9 cellular contexts compared by ENCODE assay signal in genomic region chr1:145999321-146000024, GRCh38. TPM values are rescaled to one million over a fixed set of nuclear protein-coding genes. Genes with fewer than 3 reads are reported as not detected.
A peak's percentile ranks its signal among the peaks of the same experiment; 100 is the strongest.
DNase-seq lines count a peak whose midpoint lies in the region; ATAC-seq and TF ChIP-seq lines count a peak whose summit lies in the region.
"Had no signal": no experiment of that assay in that cellular context is flagged by ENCODE, and none has a peak within 500 bp of the region (broad histone marks: within the 10 kb centered on the region; RNA-seq: fewer than 3 reads in every experiment).

No MANE protein-coding gene starts in this region.

- DNase-seq in LHCN-M2 (ENCODE audit: low read depth) (peak; percentile 41), SHP77 treated with DMSO at 0.1 percent for 48 hours (lab: John Stamatoyannopoulos, UW) (peak; percentile 74), fibroblast of mammary gland (ENCODE audit: low read depth) (peak; percentile 28), GM03348 (ENCODE audit: low spot score) (no peak)

- no peak for ATAC-seq in HG03565 (IDR thresholded peaks at IDR 0.05; ENCODE audit: unreplicated experiment)
- ATAC-seq in GM21515 (IDR thresholded peaks at IDR 0.05; ENCODE audit: unreplicated experiment), result no peak
- no peak for ATAC-seq in GM21423 (IDR thresholded peaks at IDR 0.05; ENCODE audit: unreplicated experiment)

- H3K4me3 ChIP-seq in fibroblast of mammary gland (ENCODE audit: control insufficient read depth, low read depth, low read length) (no peak overlapping the region), skin epidermis (no peak overlapping the region)

- peak overlapping the region in 20 of 21 experiments; percentile 34 to 100 (median 91) for H3K27ac ChIP-seq in skin epidermis

- no peak for TF ChIP-seq CTCF in fibroblast of mammary gland (conservative IDR thresholded peaks at IDR 0.05; ENCODE audit: control insufficient read depth, insufficient read depth, low read depth, low read length)

RNA-seq across cellular contexts. Expression of gene TXNIP, which starts 3.1 kb away (rescaled TPM):
- total RNA-seq in LHCN-M2 (2014; rRNA removed), result 104 and 114 TPM in 2 replicates
- polyA plus RNA-seq in LHCN-M2 (2012), result 32.7 TPM

RNA-seq across cellular contexts. Expression of gene HJV, which starts 22.1 kb away (rescaled TPM):
- total RNA-seq in LHCN-M2 (2014; rRNA removed), result 0.13 and 1.2 TPM in 2 replicates
- 0.95 TPM for polyA plus RNA-seq in LHCN-M2 (2012)
- total RNA-seq: fibroblast of villous mesenchyme had no signal

RNA-seq across cellular contexts. Expression of gene POLR3GL, which starts 35.0 kb away (rescaled TPM):
- 27.8 and 32.0 TPM in 2 replicates for total RNA-seq in LHCN-M2 (2014; rRNA removed)
- polyA plus RNA-seq in LHCN-M2 (2012), result 65.5 TPM

RNA-seq across cellular contexts. Expression of gene ANKRD34A, which starts 35.1 kb away (rescaled TPM):
- total RNA-seq in LHCN-M2 (2014; rRNA removed), result 2.9 and 3.1 TPM in 2 replicates
- 6.4 TPM for polyA plus RNA-seq in LHCN-M2 (2012)

RNA-seq across cellular contexts. Expression of gene LIX1L, which starts 41.7 kb away (rescaled TPM):
- 35.0 and 37.4 TPM in 2 replicates for total RNA-seq in LHCN-M2 (2014; rRNA removed)
- polyA plus RNA-seq in LHCN-M2 (2012), result 20.8 TPM
